Comparison of ENCODE assay signal across 10 cellular contexts in genomic region chr2:70999931-71000330, GRCh38. TPM values are rescaled to one million over a fixed set of nuclear protein-coding genes. Genes with fewer than 3 reads are reported as not detected.
DNase-seq lines count a peak whose midpoint lies in the region; TF ChIP-seq lines count a peak whose summit lies in the region.
"Not testable (repeated sequence)": the region's sequence is repeated elsewhere in the genome, so short reads cannot be mapped to it uniquely, and the experiment has no call there.
"Had no signal": no experiment of that assay in that cellular context is flagged by ENCODE, and none has a peak within 500 bp of the region (broad histone marks: within the 10 kb centered on the region; RNA-seq: fewer than 3 reads in every experiment).

No MANE protein-coding gene starts in this region.

- H3K9me3 ChIP-seq in MM.1S (replicated peaks; ENCODE audit: insufficient read depth, low read length); cardiac muscle cell (ENCODE audit: low read depth); sigmoid colon: not testable (repeated sequence)

- H3K27me3 Mint-ChIP-seq in activated CD4-positive, alpha-beta T cell treated with anti-CD3 and anti-CD28 coated beads, Interleukin-2, amount 10 ng/mL, durations not matched to agents 7 days and 5 days = not testable (repeated sequence)

- H4K20me1 ChIP-seq in MM.1S (ENCODE audit: insufficient read depth, low read length) = not testable (repeated sequence)

- 98% methylated on average over 10 of the region's 10 CpGs for WGBS in sigmoid colon, 2 donors

- POLR2A ChIA-PET in activated CD4-positive, alpha-beta T cell treated with anti-CD3 and anti-CD28 coated beads, Interleukin-2, amount 10 ng/mL, durations not matched to agents 7 days and 5 days (lab: Charles Lee) = not testable (repeated sequence)

- H3K36me3 Mint-ChIP-seq in activated CD4-positive, alpha-beta T cell treated with anti-CD3 and anti-CD28 coated beads, Interleukin-2, amount 10 ng/mL, durations not matched to agents 7 days and 5 days (ENCODE audit: low read depth) = not testable (repeated sequence)

- 0 out of 2 replicates have a peak, but pooled peaks cover 11% of the 10 kb centered on the region for H3F3A ChIP-seq in MM.1S (ENCODE audit: insufficient read depth, low read length)

- H3K4me1 Mint-ChIP-seq in activated CD4-positive, alpha-beta T cell treated with anti-CD3 and anti-CD28 coated beads, Interleukin-2, amount 10 ng/mL, durations not matched to agents 7 days and 5 days = peaks cover 38% of the 10 kb centered on the region

- H3K4me2 ChIP-seq in MM.1S (ENCODE audit: low read depth, low read length) = peak overlapping the region; percentile 27; the same call in 1 of the 2 replicates

- not testable (repeated sequence) for TF ChIP-seq POLR2A in sigmoid colon (IDR thresholded peaks at IDR 0.05)

- not testable (repeated sequence) for DNase-seq in MM.1S; activated CD4-positive, alpha-beta T cell treated with anti-CD3 and anti-CD28 coated beads, Interleukin-2, amount 10 ng/mL, durations not matched to agents 7 days and 5 days; cardiac muscle cell (ENCODE audit: low read depth in 1 of 2, low spot score in 1 of 2)
- DNase-seq in activated CD8-positive, alpha-beta memory T cell treated with anti-CD3 and anti-CD28 coated beads for 24 hours = peak; percentile 55
- DNase-seq in activated effector memory CD4-positive, alpha-beta T cell treated with anti-CD3 and anti-CD28 coated beads, Interleukin-2, amount 50 U/mL, for 16 hours = peak; percentile 34
- DNase-seq in mesenteric fat pad (ENCODE audit: low spot score) = peak; percentile 43
- DNase-seq in sigmoid colon = peak; percentile 50
- DNase-seq in ureter (ENCODE audit: low spot score) = peak; percentile 30

- not testable (repeated sequence) for H3K9me3 Mint-ChIP-seq in activated CD4-positive, alpha-beta T cell treated with anti-CD3 and anti-CD28 coated beads, Interleukin-2, amount 10 ng/mL, durations not matched to agents 7 days and 5 days

- not testable (repeated sequence) for H3K27me3 ChIP-seq in MM.1S (replicated peaks; ENCODE audit: insufficient read depth, low read length); cardiac muscle cell; sigmoid colon

- H3K4me1 ChIP-seq in MM.1S (ENCODE audit: low read length) = peaks cover 11% of the 10 kb centered on the region
- peaks cover 22% of the 10 kb centered on the region for H3K4me1 ChIP-seq in cardiac muscle cell (ENCODE audit: low read depth)
- H3K4me1 ChIP-seq in sigmoid colon = peaks cover 0 to 14% (median 9%) of the 10 kb centered on the region in 4 donors

- intact Hi-C loops in sigmoid colon (cut with DNase I) = loop anchor here (5.0 kb wide), 1 partner anchor 33 kb away; no protein-coding TSS in a partner anchor

- not testable (repeated sequence) for H3K9ac ChIP-seq in MM.1S (ENCODE audit: low read length)

- not testable (repeated sequence) for H3K36me3 ChIP-seq in MM.1S (replicated peaks; ENCODE audit: insufficient read depth, low read length); cardiac muscle cell; sigmoid colon

- not testable (repeated sequence) for H3K27ac ChIP-seq in MM.1S (ENCODE audit: low read length); sigmoid colon
- H3K27ac ChIP-seq in cardiac muscle cell = peak overlapping the region; percentile 90

- H3K4me3 ChIP-seq in MM.1S (ENCODE audit: low read length); cardiac muscle cell; sigmoid colon: not testable (repeated sequence)

- peak overlapping the region; percentile 41 for H3K27ac Mint-ChIP-seq in activated CD4-positive, alpha-beta T cell treated with anti-CD3 and anti-CD28 coated beads, Interleukin-2, amount 10 ng/mL, durations not matched to agents 7 days and 5 days

- not testable (repeated sequence) for TF ChIP-seq CTCF in MM.1S (IDR thresholded peaks at IDR 0.05; ENCODE audit: low read length); cardiac muscle cell (IDR thresholded peaks at IDR 0.05; ENCODE audit: low read depth, low read length); sigmoid colon (IDR thresholded peaks at IDR 0.05)

- not testable (repeated sequence) for H3K79me2 ChIP-seq in MM.1S (ENCODE audit: low read length)

- CTCF ChIA-PET in activated CD4-positive, alpha-beta T cell treated with anti-CD3 and anti-CD28 coated beads, Interleukin-2, amount 10 ng/mL, durations not matched to agents 7 days and 5 days (lab: Charles Lee) = interaction anchor here (0.5 to 2.1 kb wide), 2 partner anchors 15 to 35 kb away, joined by 3 to 11 read pairs; no protein-coding TSS in a partner anchor

- not testable (repeated sequence) for H3K9me2 ChIP-seq in MM.1S (replicated peaks; ENCODE audit: insufficient read depth, low read length)

- not testable (repeated sequence) for H3K4me3 Mint-ChIP-seq in activated CD4-positive, alpha-beta T cell treated with anti-CD3 and anti-CD28 coated beads, Interleukin-2, amount 10 ng/mL, durations not matched to agents 7 days and 5 days

- H2AFZ ChIP-seq in MM.1S (ENCODE audit: low read length) = not testable (repeated sequence)

- TF ChIP-seq EP300 in sigmoid colon (IDR thresholded peaks at IDR 0.05) = not testable (repeated sequence)

RNA-seq across cellular contexts. Expression of gene TEX261, which starts 5.3 kb away (rescaled TPM):
- 10 to 100 TPM; 58.2 to 69.0 TPM for total RNA-seq in activated CD4-positive, alpha-beta T cell treated with anti-CD3 and anti-CD28 coated beads, Interleukin-2, amount 10 ng/mL, durations not matched to agents 7 days and 5 days
- 13.9 and 19.8 TPM in 2 replicates for total RNA-seq in cardiac muscle cell
- 22.3 and 31.5 TPM in 2 replicates for polyA plus RNA-seq in cardiac muscle cell
- total RNA-seq in mesenteric fat pad = 86.8 TPM
- 10 to 100 TPM; 19.5 to 26.5 (median 22.8) TPM for total RNA-seq in sigmoid colon
- 10 to 100 TPM; 12.0 to 47.6 (median 16.8) TPM for polyA plus RNA-seq in sigmoid colon
- total RNA-seq in ureter = 74.5 TPM

RNA-seq across cellular contexts. Expression of gene ANKRD53, which starts 21.5 kb away (rescaled TPM):
- total RNA-seq in activated CD4-positive, alpha-beta T cell treated with anti-CD3 and anti-CD28 coated beads, Interleukin-2, amount 10 ng/mL, durations not matched to agents 7 days and 5 days = under 1 TPM in 1 of 2 experiments, not detected in 1; 0.50 TPM
- total RNA-seq in cardiac muscle cell (0.92 and 1.3 TPM in 2 replicates), mesenteric fat pad (17.6 TPM), sigmoid colon (1 to 10 TPM in 2 of 4 donors, under 1 TPM in 2; 0.49 to 1.9 (median 0.87) TPM), ureter (1.8 TPM)
- polyA plus RNA-seq in cardiac muscle cell (0.99 and 1.4 TPM in 2 replicates), sigmoid colon (1 to 10 TPM in 2 of 3 donors, not detected in 1; 1.0 to 1.2 TPM)
- total RNA-seq: GM23248, H4 had no signal
